ENCODE assay signal across 8 cellular contexts in the genomic region with DNA sequence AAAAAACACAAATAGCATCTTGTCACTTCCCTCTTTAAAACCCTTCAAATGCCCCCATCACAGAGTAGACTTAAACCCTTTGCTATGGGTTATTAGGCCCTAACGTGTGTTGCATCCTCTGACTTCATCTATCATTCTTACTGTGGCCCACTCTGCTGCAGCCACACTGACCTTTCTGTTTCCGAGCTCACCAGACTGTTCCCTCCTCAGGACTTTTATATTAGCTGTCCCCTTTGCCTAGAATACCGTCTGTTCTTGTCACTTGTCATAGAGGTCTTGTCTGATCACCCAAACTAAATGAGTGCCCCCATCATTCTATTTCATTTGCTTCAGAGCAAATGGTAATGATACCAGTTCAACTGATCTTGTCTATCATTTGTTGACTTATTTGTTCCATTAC. TPM values are rescaled to one million over a fixed set of nuclear protein-coding genes. Genes with fewer than 3 reads are reported as not detected.
A peak's percentile ranks its signal among the peaks of the same experiment; 100 is the strongest.
DNase-seq lines count a peak whose midpoint lies in the region; ATAC-seq and TF ChIP-seq lines count a peak whose summit lies in the region.

No MANE protein-coding gene starts in this region.

- peak overlapping the region; percentile 99 for H3K27ac Mint-ChIP-seq in glutamatergic neuron (ENCODE audit: unreplicated experiment)

- H3K4me1 ChIP-seq in skeletal muscle tissue (ENCODE audit: control insufficient read depth in 3 of 3, insufficient read depth in 3 of 3, low read length in 3 of 3), result peaks cover 62 to 88% (median 75%) of the 10 kb centered on the region in 3 donors

- ATAC-seq in HG03565 (IDR thresholded peaks at IDR 0.05; ENCODE audit: unreplicated experiment), result no peak

- DNase-seq in H7 (no peak), glutamatergic neuron (no peak), GF-D8 (lab: John Stamatoyannopoulos, UW) (no peak), GDM1 (lab: John Stamatoyannopoulos, UW) (no peak), HK-2 (ENCODE audit: unreplicated experiment) (no peak)

- H3K27me3 Mint-ChIP-seq in glutamatergic neuron (ENCODE audit: unreplicated experiment), result peaks cover 12% of the 10 kb centered on the region

- peak overlapping the region; percentile 94 for H3K4me3 Mint-ChIP-seq in glutamatergic neuron (ENCODE audit: unreplicated experiment)

- TF ChIP-seq CTCF in WI38 (IDR thresholded peaks at IDR 0.05; ENCODE audit: low read depth, low read length) (no peak), glutamatergic neuron (IDR thresholded peaks at IDR 0.05; ENCODE audit: partially characterized antibody, unreplicated experiment) (no peak)

- H3K9ac ChIP-seq in skeletal muscle tissue (ENCODE audit: low read depth in 1 of 3, low read length in 3 of 3), result peak overlapping the region; percentile 92 to 99 (median 96)

- H3K27me3 ChIP-seq in H7 (ENCODE audit: control insufficient read depth, insufficient read depth, low read length) (no peaks in the 10 kb centered on the region), skeletal muscle tissue (ENCODE audit: control insufficient read depth in 3 of 3, insufficient read depth in 3 of 3, low read length in 3 of 3) (no peaks in the 10 kb centered on the region)

- peaks cover 11% of the 10 kb centered on the region for H3K9me3 Mint-ChIP-seq in glutamatergic neuron (ENCODE audit: unreplicated experiment)

- H3K36me3 Mint-ChIP-seq in glutamatergic neuron (ENCODE audit: unreplicated experiment), result peaks cover 5% of the 10 kb centered on the region

- H3K27ac ChIP-seq in skeletal muscle tissue (ENCODE audit: low read depth, low read length), result peak overlapping the region; percentile 100

- peaks cover 22% of the 10 kb centered on the region for H3K4me1 Mint-ChIP-seq in glutamatergic neuron (ENCODE audit: low read depth, unreplicated experiment)

- no peaks in the 10 kb centered on the region for H3K9me3 ChIP-seq in skeletal muscle tissue (ENCODE audit: control insufficient read depth in 3 of 3, low read length in 3 of 3)

- H3K36me3 ChIP-seq in H7 (replicated peaks; ENCODE audit: control insufficient read depth, insufficient read depth, low read length) (no peaks in the 10 kb centered on the region), skeletal muscle tissue (ENCODE audit: control insufficient read depth in 3 of 3, insufficient read depth in 3 of 3, low read length in 3 of 3) (peaks cover 0 to 3% (median 0%) of the 10 kb centered on the region in 3 donors)

- peak overlapping the region; percentile 95 for H3K4me3 ChIP-seq in H7 (ENCODE audit: insufficient read depth, low read depth, low read length)
- peak overlapping the region; percentile 95 for H3K4me3 ChIP-seq in WI38 (ENCODE audit: low read depth, low read length)
- H3K4me3 ChIP-seq in skeletal muscle tissue (ENCODE audit: low read length in 3 of 3), result peak overlapping the region; percentile 87 to 98 (median 97)

RNA-seq across cellular contexts. Expression of a gene that starts 0.9 kb away (rescaled TPM):
- 78.4 and 91.7 TPM in 2 replicates for total RNA-seq in H7 (2014; rRNA removed; shearing (Covaris generic))
- total RNA-seq in glutamatergic neuron (ENCODE audit: unreplicated experiment) (69.6 TPM), skeletal muscle tissue (42.8 TPM)

RNA-seq across cellular contexts. Expression of a gene that starts 47.1 kb away (rescaled TPM):
- total RNA-seq in H7 (2014; rRNA removed; shearing (Covaris generic)), result 32.5 and 33.7 TPM in 2 replicates
- 26.1 TPM for total RNA-seq in glutamatergic neuron (ENCODE audit: unreplicated experiment)
- total RNA-seq in skeletal muscle tissue, result 6.8 TPM
